In genomic region chr4:164410401-164410800, GRCh38 we compare ENCODE assay signal across 25 cellular contexts.
"Had no signal": no experiment of that assay in that cellular context is flagged by ENCODE, and none has a peak within 500 bp of the region (broad histone marks: within the 10 kb centered on the region; RNA-seq: fewer than 3 reads in every experiment).

No MANE protein-coding gene starts in this region.

- H3K36me3 ChIP-seq: colonic mucosa, esophagus muscularis mucosa, esophagus squamous epithelium, gastrocnemius medialis, gastroesophageal sphincter, heart left ventricle, heart right ventricle had no signal

- DNase-seq: colonic mucosa; cortex of kidney; dermis blood vessel endothelial cell; dorsolateral prefrontal cortex; effector CD4-positive, alpha-beta T cell; effector CD8-positive, alpha-beta T cell; effector memory CD4-positive, alpha-beta T cell; effector memory CD8-positive, alpha-beta T cell; endodermal cell; erythroblast; esophagus squamous epithelium; foreskin fibroblast; foreskin keratinocyte; foreskin melanocyte; gastrocnemius medialis; glutamatergic neuron; head of caudate nucleus; heart left ventricle; heart right ventricle had no signal

- H3K4me3 ChIP-seq: colonic mucosa, coronary artery, dorsolateral prefrontal cortex, esophagus muscularis mucosa, esophagus squamous epithelium, gastrocnemius medialis, gastroesophageal sphincter, heart left ventricle, heart right ventricle, hepatocyte had no signal

- H3K9me3 ChIP-seq: colonic mucosa, esophagus muscularis mucosa, esophagus squamous epithelium, gastrocnemius medialis, gastroesophageal sphincter had no signal

- ATAC-seq: effector memory CD8-positive, alpha-beta T cell; esophagus mucosa; foreskin keratinocyte; gastrocnemius medialis; gastroesophageal sphincter; heart left ventricle; heart right ventricle had no signal

- H3K4me2 ChIP-seq: hepatocyte had no signal

- H3K27ac ChIP-seq: colonic mucosa, coronary artery, dorsolateral prefrontal cortex, epithelial cell of prostate, esophagus muscularis mucosa, esophagus squamous epithelium, foreskin keratinocyte, gastrocnemius medialis, gastroesophageal sphincter, heart left ventricle, heart right ventricle, hepatocyte had no signal

- H3K27me3 ChIP-seq: colonic mucosa, dorsolateral prefrontal cortex, esophagus muscularis mucosa, esophagus squamous epithelium, foreskin keratinocyte, gastrocnemius medialis, gastroesophageal sphincter, heart left ventricle, heart right ventricle, hepatocyte had no signal

- H2AFZ ChIP-seq: hepatocyte had no signal

- H3K4me1 ChIP-seq: colonic mucosa, esophagus muscularis mucosa, esophagus squamous epithelium, foreskin keratinocyte, gastrocnemius medialis, gastroesophageal sphincter, heart left ventricle, heart right ventricle had no signal

- H3K79me2 ChIP-seq: hepatocyte had no signal
